8 cellular contexts compared by ENCODE assay signal in the genomic region with DNA sequence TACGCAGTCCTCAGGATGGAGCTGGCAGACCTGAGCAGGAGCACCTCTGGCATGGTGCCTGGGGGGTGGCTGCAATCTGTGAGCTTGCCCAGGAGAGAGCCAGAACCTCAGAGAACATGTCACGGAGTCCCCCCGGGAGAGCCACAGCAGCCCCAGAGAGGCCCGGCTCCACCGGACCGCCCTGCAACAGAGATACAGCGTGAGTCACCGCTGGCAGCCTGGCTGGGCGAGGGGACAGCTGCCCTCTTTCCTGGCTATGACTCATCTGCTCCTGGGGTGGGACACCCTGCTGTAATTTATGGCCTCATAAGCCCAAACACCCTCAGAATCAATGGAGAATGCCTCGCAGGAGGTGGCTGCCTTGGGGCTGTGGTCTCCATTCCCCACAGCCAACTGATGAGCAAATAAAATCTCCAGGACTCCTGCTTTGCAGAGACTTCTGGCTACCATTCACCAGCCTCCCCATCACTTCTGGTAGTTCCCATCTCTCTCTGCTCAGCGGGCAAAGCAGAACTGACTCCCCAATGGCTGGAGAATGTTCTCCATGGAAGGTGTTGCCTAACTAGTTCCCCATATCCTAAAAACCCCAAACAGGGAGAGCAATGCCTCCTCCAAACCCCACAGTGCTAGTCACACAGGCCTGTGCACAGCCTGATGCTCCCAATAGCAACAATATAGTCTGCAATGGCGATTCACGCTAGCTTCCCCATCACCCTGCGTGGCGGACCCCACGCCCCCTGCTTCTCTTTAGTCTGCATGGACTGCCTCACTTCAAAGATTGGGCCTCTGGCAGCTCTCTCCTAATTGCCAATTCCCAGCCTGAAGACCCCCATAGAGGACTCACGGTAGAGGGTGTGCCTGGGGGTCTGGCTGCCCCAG. TPM values are rescaled to one million over a fixed set of nuclear protein-coding genes. Genes with fewer than 3 reads are reported as not detected.
DNase-seq lines count a peak whose midpoint lies in the region; ATAC-seq, FAIRE-seq and TF ChIP-seq lines count a peak whose summit lies in the region.

No MANE protein-coding gene starts in this region.

- no peaks in the 10 kb centered on the region for H3K4me1 Mint-ChIP-seq in T-cell

- DNase-seq in ELF-1 (ENCODE audit: low read depth, low spot score) (peak; percentile 88), Peyer's patch (peak in 2 of 3 donors; percentile 86 to 90), fibroblast of mammary gland (ENCODE audit: low read depth) (peak; percentile 69), pancreas (peak; percentile 63 to 92 (median 84)), T-cell (no peak), SKM-1 (lab: John Stamatoyannopoulos, UW; ENCODE audit: unreplicated experiment) (no peak)
- DNase-seq in activated T-cell treated with anti-CD3 and anti-CD28 coated beads, Interleukin-2, amount 50 U/mL, for 1 hour = no peak

- H3K9me3 ChIP-seq in Peyer's patch (no peaks in the 10 kb centered on the region), pancreas (no peaks in the 10 kb centered on the region)

- POLR2A ChIA-PET in T-cell (lab: Charles Lee) = no interaction called here

- intact Hi-C loops in pancreas (cut with DNase I) = no loop called here

- no peak overlapping the region for H3K27ac Mint-ChIP-seq in T-cell

- 54 to 57% methylated on average over 17 of the region's 17 CpGs for WGBS in pancreas, 2 donors

- H3K27me3 ChIP-seq in Peyer's patch = no peaks in the 10 kb centered on the region
- no peaks in the 10 kb centered on the region for H3K27me3 ChIP-seq in pancreas

- TF ChIP-seq CTCF in Peyer's patch (IDR thresholded peaks at IDR 0.05) = no peak
- no peak for TF ChIP-seq CTCF in fibroblast of mammary gland (conservative IDR thresholded peaks at IDR 0.05; ENCODE audit: control insufficient read depth, insufficient read depth, low read depth, low read length)
- no peak for TF ChIP-seq CTCF in pancreas (IDR thresholded peaks at IDR 0.05)

- peaks cover 3 to 15% of the 10 kb centered on the region in 2 donors for H3K27me3 Mint-ChIP-seq in T-cell

- CTCF ChIA-PET in T-cell (lab: Charles Lee) = no interaction called here

- H3K4me1 ChIP-seq in Peyer's patch = peaks cover 0 to 48% (median 5%) of the 10 kb centered on the region in 4 donors
- H3K4me1 ChIP-seq in pancreas = peaks cover 28 to 45% (median 38%) of the 10 kb centered on the region in 3 donors

- peak overlapping the region in 1 of 4 donors; percentile 15 for H3K4me3 ChIP-seq in Peyer's patch
- H3K4me3 ChIP-seq in fibroblast of mammary gland (ENCODE audit: control insufficient read depth, low read depth, low read length) = no peak overlapping the region
- H3K4me3 ChIP-seq in pancreas = no peak overlapping the region

- H3K36me3 ChIP-seq in Peyer's patch (no peaks in the 10 kb centered on the region), pancreas (no peaks in the 10 kb centered on the region)

- peak; percentile 51 to 81 (median 72) for ATAC-seq in pancreas
- ATAC-seq in HG02870 (IDR thresholded peaks at IDR 0.05; ENCODE audit: unreplicated experiment) = no peak
- no peak for ATAC-seq in T-cell (replicated peaks in 1 of 4)

- TF ChIP-seq POLR2A in Peyer's patch (IDR thresholded peaks at IDR 0.05) = peak in 1 of 2 donors; percentile 55

- FAIRE-seq in pancreas (lab: Jason Lieb, UNC) = no peak

- H3K27ac ChIP-seq in Peyer's patch (peak overlapping the region in 2 of 4 donors; percentile 48 to 84), pancreas (no peak overlapping the region)

- H3K4me3 Mint-ChIP-seq in T-cell = no peak overlapping the region

- no peaks in the 10 kb centered on the region for H3K9me3 Mint-ChIP-seq in T-cell

- H3K36me3 Mint-ChIP-seq in T-cell = no peaks in the 10 kb centered on the region

RNA-seq across cellular contexts. Expression of a gene that starts 21.6 kb away (rescaled TPM):
- total RNA-seq in Peyer's patch (not detected), pancreas (under 1 TPM in 1 of 6 donors, not detected in 5; 0.04 TPM), T-cell (not detected)
- under 1 TPM; 0.04 to 0.12 TPM for polyA plus RNA-seq in pancreas

RNA-seq across cellular contexts. Expression of a gene that starts 51.6 kb away (rescaled TPM):
- total RNA-seq in Peyer's patch (10 to 100 TPM; 25.6 to 48.9 (median 33.5) TPM), pancreas (1 to 10 TPM; 2.3 to 9.0 (median 4.4) TPM), T-cell (10 to 100 TPM; 29.0 to 50.4 (median 32.6) TPM)
- 10 to 100 TPM in 1 of 2 donors, 1 to 10 TPM in 1; 5.7 to 16.1 TPM for polyA plus RNA-seq in pancreas

Comparison
In these comparisons a context has a peak if more than half of its experiments do, and no peak if none do; other contexts are left out.
1. DNase-seq: peak in ELF-1 (single experiment), Peyer's patch (2 of 3), fibroblast of mammary gland (single experiment) and pancreas (6 of 6); none in T-cell (0 of 34), SKM-1 (single experiment) and activated T-cell treated with anti-CD3 and anti-CD28 coated beads, Interleukin-2, amount 50 U/mL, for 1 hour (single experiment).
2. ATAC-seq: peak in pancreas (4 of 4); none in HG02870 (single experiment) and T-cell (0 of 4).